In the genomic region with DNA sequence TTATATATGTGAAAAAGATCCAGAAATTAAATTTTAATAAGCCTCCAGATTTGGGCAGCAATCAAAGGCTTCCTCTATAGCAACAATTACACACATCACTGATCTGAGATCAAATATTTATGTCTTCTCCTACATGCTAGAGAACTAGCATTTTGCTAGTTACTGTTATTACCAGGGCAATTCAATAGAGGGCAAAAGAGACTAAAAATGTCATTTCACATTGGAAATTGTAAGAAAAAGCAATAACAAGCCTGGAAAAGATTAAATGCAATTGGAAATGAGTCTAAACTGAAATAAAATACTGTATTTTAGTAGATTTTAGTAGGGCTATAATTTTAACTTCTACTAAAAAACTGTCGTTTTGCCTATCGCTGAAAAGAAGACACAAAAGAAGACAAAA, we compare ENCODE assay signal across 10 cellular contexts. TPM values are rescaled to one million over a fixed set of nuclear protein-coding genes. Genes with fewer than 3 reads are reported as not detected.
DNase-seq lines count a peak whose midpoint lies in the region; ATAC-seq and TF ChIP-seq lines count a peak whose summit lies in the region.
"Had no signal": no experiment of that assay in that cellular context is flagged by ENCODE, and none has a peak within 500 bp of the region (broad histone marks: within the 10 kb centered on the region; RNA-seq: fewer than 3 reads in every experiment).

No MANE protein-coding gene starts in this region.

- no peak overlapping the region for H3K4me3 ChIP-seq in fibroblast of mammary gland (ENCODE audit: control insufficient read depth, low read depth, low read length)
- peak overlapping the region; percentile 36 for H3K4me3 ChIP-seq in thoracic aorta
- H3K4me3 ChIP-seq in esophagus squamous epithelium, result no peak overlapping the region
- H3K4me3 ChIP-seq: stomach had no signal

- H3K27ac Mint-ChIP-seq in activated T-helper 1 cell treated with anti-CD3 and anti-CD28 coated beads, Interleukin-12 subunit alpha, Interleukin-12 subunit beta, Interleukin-2, Interleukin-4 antibody, amounts not matched to agents 30 ng/mL and 10 ng/mL and 1 ng/mL, durations not matched to agents 14 hours and 24 hours and 36 hours, result no peak overlapping the region

- ATAC-seq in thoracic aorta (ENCODE audit: insufficient number of reproducible peaks, low FRiP score, low read depth), result no peak
- no peak for ATAC-seq in GM18861 (IDR thresholded peaks at IDR 0.05; ENCODE audit: unreplicated experiment)

- POLR2A ChIA-PET in RWPE1 (lab: Yijun Ruan, JAX; ENCODE audit: low non-redundant PET), result no interaction called here

- WGBS in esophagus squamous epithelium, 2 donors, result 67 to 78% methylated on average over 2 of the region's 2 CpGs

- H3K27me3 Mint-ChIP-seq in activated T-helper 1 cell treated with anti-CD3 and anti-CD28 coated beads, Interleukin-12 subunit alpha, Interleukin-12 subunit beta, Interleukin-2, Interleukin-4 antibody, amounts not matched to agents 30 ng/mL and 10 ng/mL and 1 ng/mL, durations not matched to agents 14 hours and 24 hours and 36 hours (ENCODE audit: insufficient read depth), result no peaks in the 10 kb centered on the region

- DNase-seq in NOMO-1 treated with DMSO at 0.1 percent for 48 hours (lab: John Stamatoyannopoulos, UW; ENCODE audit: unreplicated experiment) (peak; percentile 22), NOMO-1 treated with dmso at 0.1 percent for 144 hours (lab: John Stamatoyannopoulos, UW; ENCODE audit: unreplicated experiment) (no peak), RWPE1 (ENCODE audit: low spot score) (peak; percentile 8), fibroblast of mammary gland (ENCODE audit: low read depth) (peak; percentile 36), thoracic aorta (ENCODE audit: low spot score) (no peak), esophagus squamous epithelium (lab: John Stamatoyannopoulos, UW) (no peak)
- DNase-seq in activated T-helper 1 cell treated with anti-CD3 and anti-CD28 coated beads, Interleukin-12 subunit alpha, Interleukin-12 subunit beta, Interleukin-2, Interleukin-4 antibody, amounts not matched to agents 30 ng/mL and 10 ng/mL and 1 ng/mL, durations not matched to agents 14 hours and 24 hours and 36 hours (ENCODE audit: low spot score), result no peak
- DNase-seq: NCI-H510A, stomach had no signal

- H3K36me3 ChIP-seq in thoracic aorta (no peaks in the 10 kb centered on the region), esophagus squamous epithelium (no peaks in the 10 kb centered on the region)
- H3K36me3 ChIP-seq: stomach had no signal

- peaks cover 12% of the 10 kb centered on the region for H3K9me3 Mint-ChIP-seq in activated T-helper 1 cell treated with anti-CD3 and anti-CD28 coated beads, Interleukin-12 subunit alpha, Interleukin-12 subunit beta, Interleukin-2, Interleukin-4 antibody, amounts not matched to agents 30 ng/mL and 10 ng/mL and 1 ng/mL, durations not matched to agents 14 hours and 24 hours and 36 hours

- no peak overlapping the region for H3K4me3 Mint-ChIP-seq in activated T-helper 1 cell treated with anti-CD3 and anti-CD28 coated beads, Interleukin-12 subunit alpha, Interleukin-12 subunit beta, Interleukin-2, Interleukin-4 antibody, amounts not matched to agents 30 ng/mL and 10 ng/mL and 1 ng/mL, durations not matched to agents 14 hours and 24 hours and 36 hours

- H3K27ac ChIP-seq in RWPE1 (no peak overlapping the region), thoracic aorta (no peak overlapping the region), esophagus squamous epithelium (no peak overlapping the region)
- H3K27ac ChIP-seq: stomach had no signal

- intact Hi-C loops in activated T-helper 1 cell treated with anti-CD3 and anti-CD28 coated beads, Interleukin-12 subunit alpha, Interleukin-12 subunit beta, Interleukin-2, Interleukin-4 antibody, amounts not matched to agents 30 ng/mL and 10 ng/mL and 1 ng/mL, durations not matched to agents 14 hours and 24 hours and 36 hours (cut with micrococcal nuclease), result no loop called here
- intact Hi-C loops in esophagus squamous epithelium (cut with DNase I), result no loop called here

- TF ChIP-seq CTCF in RWPE1 (conservative IDR thresholded peaks at IDR 0.05; ENCODE audit: low read depth) (peak; percentile 37), fibroblast of mammary gland (conservative IDR thresholded peaks at IDR 0.05; ENCODE audit: control insufficient read depth, insufficient read depth, low read depth, low read length) (peak; percentile 57), thoracic aorta (IDR thresholded peaks at IDR 0.05) (peak; percentile 43), esophagus squamous epithelium (IDR thresholded peaks at IDR 0.05) (peak in 3 of 6 experiments; percentile 20 to 31 (median 29))

- H3K27me3 ChIP-seq in thoracic aorta (replicated peaks; ENCODE audit: insufficient read depth) (no peaks in the 10 kb centered on the region), esophagus squamous epithelium (peaks cover 0 to 40% (median 0%) of the 10 kb centered on the region in 4 donors)
- H3K27me3 ChIP-seq: stomach had no signal

- peaks cover 11% of the 10 kb centered on the region for H3K9me3 ChIP-seq in thoracic aorta
- peaks cover 0 to 16% (median 15%) of the 10 kb centered on the region in 3 donors for H3K9me3 ChIP-seq in esophagus squamous epithelium

- H3K4me1 Mint-ChIP-seq in activated T-helper 1 cell treated with anti-CD3 and anti-CD28 coated beads, Interleukin-12 subunit alpha, Interleukin-12 subunit beta, Interleukin-2, Interleukin-4 antibody, amounts not matched to agents 30 ng/mL and 10 ng/mL and 1 ng/mL, durations not matched to agents 14 hours and 24 hours and 36 hours (ENCODE audit: low read depth), result no peaks in the 10 kb centered on the region

- no peaks in the 10 kb centered on the region for H3K36me3 Mint-ChIP-seq in activated T-helper 1 cell treated with anti-CD3 and anti-CD28 coated beads, Interleukin-12 subunit alpha, Interleukin-12 subunit beta, Interleukin-2, Interleukin-4 antibody, amounts not matched to agents 30 ng/mL and 10 ng/mL and 1 ng/mL, durations not matched to agents 14 hours and 24 hours and 36 hours (ENCODE audit: low read depth)

- H3K4me1 ChIP-seq in thoracic aorta (ENCODE audit: control insufficient read depth in 1 of 2, low read depth in 2 of 2) (peaks cover 4 to 10% of the 10 kb centered on the region in 2 donors), esophagus squamous epithelium (no peaks in the 10 kb centered on the region)
- H3K4me1 ChIP-seq: stomach had no signal

- CTCF ChIA-PET in RWPE1 (lab: Yijun Ruan, JAX), result interaction anchor here (0.6 to 1.7 kb wide), 4 partner anchors 13 to 749 kb away, joined by 3 to 7 read pairs (median 3); no protein-coding TSS in a partner anchor

- TF ChIP-seq POLR2A in esophagus squamous epithelium (IDR thresholded peaks at IDR 0.05), result no peak

RNA-seq across cellular contexts. Expression of gene ANO6, which starts 32.6 kb away (rescaled TPM):
- 100 to 1,000 TPM; 114 to 139 TPM for total RNA-seq in thoracic aorta
- 21.7 and 22.1 TPM in 2 replicates for total RNA-seq in activated T-helper 1 cell treated with anti-CD3 and anti-CD28 coated beads, Interleukin-12 subunit alpha, Interleukin-12 subunit beta, Interleukin-2, Interleukin-4 antibody, amounts not matched to agents 30 ng/mL and 10 ng/mL and 1 ng/mL, durations not matched to agents 14 hours and 24 hours and 36 hours
- 10 to 100 TPM; 13.0 to 40.8 (median 25.1) TPM for total RNA-seq in esophagus squamous epithelium

Comparison
In these comparisons a context has a peak if more than half of its experiments do, and no peak if none do; other contexts are left out.
1. DNase-seq: peak in NOMO-1 treated with DMSO at 0.1 percent for 48 hours (single experiment), RWPE1 (single experiment) and fibroblast of mammary gland (single experiment); none in NOMO-1 treated with dmso at 0.1 percent for 144 hours (single experiment), thoracic aorta (single experiment), activated T-helper 1 cell treated with anti-CD3 and anti-CD28 coated beads, Interleukin-12 subunit alpha, Interleukin-12 subunit beta, Interleukin-2, Interleukin-4 antibody, amounts not matched to agents 30 ng/mL and 10 ng/mL and 1 ng/mL, durations not matched to agents 14 hours and 24 hours and 36 hours (single experiment) and esophagus squamous epithelium (single experiment).